ENCODE assay signal across 9 cellular contexts in genomic region chrX:1657367-1658082, GRCh38. TPM values are rescaled to one million over a fixed set of nuclear protein-coding genes. Genes with fewer than 3 reads are reported as not detected.
A peak's percentile ranks its signal among the peaks of the same experiment; 100 is the strongest.
DNase-seq lines count a peak whose midpoint lies in the region; ATAC-seq and TF ChIP-seq lines count a peak whose summit lies in the region.
"Had no signal": no experiment of that assay in that cellular context is flagged by ENCODE, and none has a peak within 500 bp of the region (broad histone marks: within the 10 kb centered on the region; RNA-seq: fewer than 3 reads in every experiment).

No MANE protein-coding gene starts in this region.

- peak overlapping the region in 8 of 11 experiments; percentile 6 to 77 (median 45); a peak in 12 of 22 replicates for H3K27ac ChIP-seq in BLaER1 treated with 17β-estradiol and CSF1 and Interleukin-3, amounts not matched to agents 10 nM and 100 nM
- H3K27ac ChIP-seq in Peyer's patch = peak overlapping the region; percentile 34 to 70 (median 49)

- H3K9ac ChIP-seq in BLaER1 treated with 17β-estradiol and CSF1 and Interleukin-3, amounts not matched to agents 10 nM and 100 nM = peak overlapping the region in 9 of 11 experiments; percentile 22 to 69 (median 51); a peak in 15 of 22 replicates

- H3K27me3 ChIP-seq in BLaER1 treated with 17β-estradiol and CSF1 and Interleukin-3, amounts not matched to agents 10 nM and 100 nM = no peaks in the 10 kb centered on the region
- no peaks in the 10 kb centered on the region for H3K27me3 ChIP-seq in Peyer's patch

- TF ChIP-seq POLR2A in GM18951 (IDR thresholded peaks at IDR 0.05; ENCODE audit: extremely low read depth, insufficient read depth, insufficient read length) = peak; percentile 66
- no peak for TF ChIP-seq POLR2A in Peyer's patch (IDR thresholded peaks at IDR 0.05)

- H3K9me3 ChIP-seq in BLaER1 treated with 17β-estradiol and CSF1 and Interleukin-3, amounts not matched to agents 10 nM and 100 nM (replicated peaks in 1 of 11) = peaks cover 0 to 12% (median 0%) of the 10 kb centered on the region in 11 experiments; a peak in 3 of 22 replicates
- H3K9me3 ChIP-seq in Peyer's patch = no peaks in the 10 kb centered on the region
- H3K9me3 ChIP-seq: HAP-1 had no signal

- DNase-seq in Peyer's patch (peak in 2 of 3 donors; percentile 61 to 70), kidney glomerular epithelial cell (lab: John Stamatoyannopoulos, UW) (peak; percentile 57)
- peak; percentile 28 for DNase-seq in activated effector memory CD4-positive, alpha-beta T cell treated with Interleukin-2 at 50 U/mL for 16 hours
- peak; percentile 29 to 32 for DNase-seq in stimulated activated CD8-positive, alpha-beta memory T cell treated with anti-CD3 and anti-CD28 coated beads, Interleukin-4, amount 100 ng/mL, for 1 hour (ENCODE audit: low read depth in 2 of 2, low spot score in 1 of 2)

- peaks cover 19 to 35% (median 30%) of the 10 kb centered on the region in 10 experiments for H3K4me1 ChIP-seq in BLaER1 treated with 17β-estradiol and CSF1 and Interleukin-3, amounts not matched to agents 10 nM and 100 nM
- no peaks in the 10 kb centered on the region for H3K4me1 ChIP-seq in Peyer's patch

- peak overlapping the region in 8 of 10 experiments; percentile 5 to 49 (median 24); a peak in 9 of 20 replicates for H3K4me3 ChIP-seq in BLaER1 treated with 17β-estradiol and CSF1 and Interleukin-3, amounts not matched to agents 10 nM and 100 nM
- peak overlapping the region in 3 of 4 donors; percentile 17 to 38 (median 30) for H3K4me3 ChIP-seq in Peyer's patch
- H3K4me3 ChIP-seq: HAP-1 had no signal

- H3K36me3 ChIP-seq in BLaER1 treated with 17β-estradiol and CSF1 and Interleukin-3, amounts not matched to agents 10 nM and 100 nM = no peaks in the 10 kb centered on the region
- H3K36me3 ChIP-seq in Peyer's patch = no peaks in the 10 kb centered on the region
- H3K36me3 ChIP-seq: HAP-1 had no signal

- ATAC-seq in HG03175 (IDR thresholded peaks at IDR 0.05; ENCODE audit: unreplicated experiment) (peak; percentile 48), GM18858 (IDR thresholded peaks at IDR 0.05; ENCODE audit: unreplicated experiment) (no peak)

- TF ChIP-seq CTCF in Peyer's patch (IDR thresholded peaks at IDR 0.05) = no peak

- peak overlapping the region; percentile 74 to 88 (median 84) for H3K4me2 ChIP-seq in BLaER1 treated with 17β-estradiol and CSF1 and Interleukin-3, amounts not matched to agents 10 nM and 100 nM

- in situ Hi-C loops in GM18951 (cut with MboI; ENCODE audit: low sequenced_read_pairs, unreplicated experiment) = loop anchor here (25.0 kb wide), 2 partner anchors 530 to 1155 kb away; no protein-coding TSS in a partner anchor

- no peaks in the 10 kb centered on the region; a peak in 1 of 22 replicates for H4K20me1 ChIP-seq in BLaER1 treated with 17β-estradiol and CSF1 and Interleukin-3, amounts not matched to agents 10 nM and 100 nM

RNA-seq across cellular contexts. Expression of gene ASMT, which starts 42.7 kb away (rescaled TPM):
- 10 to 100 TPM in 1 of 4 donors, not detected in 3; 12.4 TPM for total RNA-seq in Peyer's patch
